1 cellular context compared by ENCODE assay signal in the genomic region with DNA sequence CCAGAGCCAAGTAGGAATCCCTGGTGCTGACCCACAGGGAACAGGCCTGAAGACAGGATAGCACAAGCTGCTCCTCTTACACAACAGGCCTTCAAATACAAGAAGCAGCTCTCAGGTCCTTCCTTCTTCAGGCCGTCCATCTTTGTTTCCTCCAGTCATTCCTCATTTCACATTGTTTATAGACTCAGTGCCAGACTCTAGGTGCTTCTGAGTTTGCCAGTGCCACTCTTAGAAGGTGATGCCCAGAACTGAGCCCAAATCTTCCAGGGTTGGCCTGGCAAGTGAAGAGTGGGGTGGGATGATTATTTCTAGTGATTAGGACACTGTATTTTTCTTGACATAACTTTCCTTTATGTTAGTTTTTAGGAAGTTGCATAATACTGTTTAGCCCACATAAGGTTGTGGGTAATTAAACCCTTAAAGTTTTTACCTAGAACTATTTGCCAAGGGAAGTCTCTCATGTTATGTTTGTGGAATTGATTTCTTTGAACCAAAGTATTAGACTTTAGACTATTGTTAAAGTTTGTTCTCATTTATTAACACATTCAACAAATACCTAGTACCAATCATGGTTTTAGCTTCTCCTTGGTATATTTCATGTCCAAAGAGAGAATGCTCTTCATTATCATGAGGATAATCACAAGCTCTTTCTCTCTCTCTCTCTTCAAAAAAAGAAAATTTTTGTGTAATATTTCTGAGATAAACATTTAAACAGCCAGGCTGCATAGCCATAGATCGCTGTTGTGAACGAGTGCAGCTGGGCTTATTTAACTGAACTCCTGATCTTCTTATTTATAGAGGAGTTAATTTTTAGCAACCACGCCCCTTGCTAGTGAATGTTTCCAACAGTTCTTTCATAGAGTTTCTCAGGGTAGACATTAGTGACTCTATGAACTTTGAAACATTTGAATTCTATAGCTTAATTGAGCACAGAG.
TF ChIP-seq lines count a peak whose summit lies in the region.

No MANE protein-coding gene starts in this region.

TF ChIP-seq in HepG2, 621 proteins besides CTCF, POLR2A, EP300 and RAD21 (continued from another document and continues in another):
- TF ChIP-seq, protein P1, sequence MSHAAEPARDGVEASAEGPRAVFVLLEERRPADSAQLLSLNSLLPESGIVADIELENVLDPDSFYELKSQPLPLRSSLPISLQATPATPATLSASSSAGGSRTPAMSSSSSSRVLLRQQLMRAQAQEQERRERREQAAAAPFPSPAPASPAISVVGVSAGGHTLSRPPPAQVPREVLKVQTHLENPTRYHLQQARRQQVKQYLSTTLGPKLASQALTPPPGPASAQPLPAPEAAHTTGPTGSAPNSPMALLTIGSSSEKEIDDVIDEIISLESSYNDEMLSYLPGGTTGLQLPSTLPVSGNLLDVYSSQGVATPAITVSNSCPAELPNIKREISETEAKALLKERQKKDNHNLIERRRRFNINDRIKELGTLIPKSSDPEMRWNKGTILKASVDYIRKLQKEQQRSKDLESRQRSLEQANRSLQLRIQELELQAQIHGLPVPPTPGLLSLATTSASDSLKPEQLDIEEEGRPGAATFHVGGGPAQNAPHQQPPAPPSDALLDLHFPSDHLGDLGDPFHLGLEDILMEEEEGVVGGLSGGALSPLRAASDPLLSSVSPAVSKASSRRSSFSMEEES (CRISPR knock-in tag; IDR thresholded peaks at IDR 0.05): peak; percentile 38
- no peak for TF ChIP-seq HES4 (CRISPR knock-in tag; IDR thresholded peaks at IDR 0.05; ENCODE audit: borderline replicate concordance)
- TF ChIP-seq HNRNPL (IDR thresholded peaks at IDR 0.05; ENCODE audit: low read depth, low read length): no peak
- no peak for TF ChIP-seq ZNF329 (CRISPR knock-in tag; IDR thresholded peaks at IDR 0.05; ENCODE audit: low read depth)
- no peak for TF ChIP-seq PAF1 (CRISPR knock-in tag; IDR thresholded peaks at IDR 0.05)
- TF ChIP-seq, protein P2, sequence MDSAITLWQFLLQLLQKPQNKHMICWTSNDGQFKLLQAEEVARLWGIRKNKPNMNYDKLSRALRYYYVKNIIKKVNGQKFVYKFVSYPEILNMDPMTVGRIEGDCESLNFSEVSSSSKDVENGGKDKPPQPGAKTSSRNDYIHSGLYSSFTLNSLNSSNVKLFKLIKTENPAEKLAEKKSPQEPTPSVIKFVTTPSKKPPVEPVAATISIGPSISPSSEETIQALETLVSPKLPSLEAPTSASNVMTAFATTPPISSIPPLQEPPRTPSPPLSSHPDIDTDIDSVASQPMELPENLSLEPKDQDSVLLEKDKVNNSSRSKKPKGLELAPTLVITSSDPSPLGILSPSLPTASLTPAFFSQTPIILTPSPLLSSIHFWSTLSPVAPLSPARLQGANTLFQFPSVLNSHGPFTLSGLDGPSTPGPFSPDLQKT (CRISPR knock-in tag; IDR thresholded peaks at IDR 0.05; ENCODE audit: borderline replicate concordance): no peak
- TF ChIP-seq ZNF839 (CRISPR knock-in tag; IDR thresholded peaks at IDR 0.05; ENCODE audit: borderline replicate concordance): no peak
- TF ChIP-seq, protein P3, sequence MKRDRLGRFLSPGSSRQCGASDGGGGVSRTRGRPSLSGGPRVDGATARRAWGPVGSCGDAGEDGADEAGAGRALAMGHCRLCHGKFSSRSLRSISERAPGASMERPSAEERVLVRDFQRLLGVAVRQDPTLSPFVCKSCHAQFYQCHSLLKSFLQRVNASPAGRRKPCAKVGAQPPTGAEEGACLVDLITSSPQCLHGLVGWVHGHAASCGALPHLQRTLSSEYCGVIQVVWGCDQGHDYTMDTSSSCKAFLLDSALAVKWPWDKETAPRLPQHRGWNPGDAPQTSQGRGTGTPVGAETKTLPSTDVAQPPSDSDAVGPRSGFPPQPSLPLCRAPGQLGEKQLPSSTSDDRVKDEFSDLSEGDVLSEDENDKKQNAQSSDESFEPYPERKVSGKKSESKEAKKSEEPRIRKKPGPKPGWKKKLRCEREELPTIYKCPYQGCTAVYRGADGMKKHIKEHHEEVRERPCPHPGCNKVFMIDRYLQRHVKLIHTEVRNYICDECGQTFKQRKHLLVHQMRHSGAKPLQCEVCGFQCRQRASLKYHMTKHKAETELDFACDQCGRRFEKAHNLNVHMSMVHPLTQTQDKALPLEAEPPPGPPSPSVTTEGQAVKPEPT (CRISPR knock-in tag; IDR thresholded peaks at IDR 0.05; ENCODE audit: low read depth): no peak
- TF ChIP-seq, protein P4, sequence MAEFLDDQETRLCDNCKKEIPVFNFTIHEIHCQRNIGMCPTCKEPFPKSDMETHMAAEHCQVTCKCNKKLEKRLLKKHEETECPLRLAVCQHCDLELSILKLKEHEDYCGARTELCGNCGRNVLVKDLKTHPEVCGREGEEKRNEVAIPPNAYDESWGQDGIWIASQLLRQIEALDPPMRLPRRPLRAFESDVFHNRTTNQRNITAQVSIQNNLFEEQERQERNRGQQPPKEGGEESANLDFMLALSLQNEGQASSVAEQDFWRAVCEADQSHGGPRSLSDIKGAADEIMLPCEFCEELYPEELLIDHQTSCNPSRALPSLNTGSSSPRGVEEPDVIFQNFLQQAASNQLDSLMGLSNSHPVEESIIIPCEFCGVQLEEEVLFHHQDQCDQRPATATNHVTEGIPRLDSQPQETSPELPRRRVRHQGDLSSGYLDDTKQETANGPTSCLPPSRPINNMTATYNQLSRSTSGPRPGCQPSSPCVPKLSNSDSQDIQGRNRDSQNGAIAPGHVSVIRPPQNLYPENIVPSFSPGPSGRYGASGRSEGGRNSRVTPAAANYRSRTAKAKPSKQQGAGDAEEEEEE (CRISPR knock-in tag; IDR thresholded peaks at IDR 0.05; ENCODE audit: borderline replicate concordance): no peak
- no peak for TF ChIP-seq ZBTB38 (CRISPR knock-in tag; IDR thresholded peaks at IDR 0.05)
- no peak for TF ChIP-seq SP4 (CRISPR knock-in tag; IDR thresholded peaks at IDR 0.05)
- TF ChIP-seq, protein P5, sequence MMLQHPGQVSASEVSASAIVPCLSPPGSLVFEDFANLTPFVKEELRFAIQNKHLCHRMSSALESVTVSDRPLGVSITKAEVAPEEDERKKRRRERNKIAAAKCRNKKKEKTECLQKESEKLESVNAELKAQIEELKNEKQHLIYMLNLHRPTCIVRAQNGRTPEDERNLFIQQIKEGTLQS (CRISPR knock-in tag; IDR thresholded peaks at IDR 0.05): no peak
- no peak for TF ChIP-seq NRL (CRISPR knock-in tag; IDR thresholded peaks at IDR 0.05; ENCODE audit: borderline replicate concordance)
- peak; percentile 18 for TF ChIP-seq TEAD3 (CRISPR knock-in tag; optimal IDR thresholded peaks at IDR 0.05; ENCODE audit: borderline replicate concordance)
- no peak for TF ChIP-seq ISX (CRISPR knock-in tag; conservative IDR thresholded peaks at IDR 0.05)
- TF ChIP-seq ISL2 (CRISPR knock-in tag; IDR thresholded peaks at IDR 0.05): peak; percentile 91
- no peak for TF ChIP-seq PTBP1 (IDR thresholded peaks at IDR 0.05; ENCODE audit: low read depth, low read length, poor library complexity, severe bottlenecking)
- TF ChIP-seq ZFP62 (CRISPR knock-in tag; IDR thresholded peaks at IDR 0.05): no peak
- TF ChIP-seq, protein P6, sequence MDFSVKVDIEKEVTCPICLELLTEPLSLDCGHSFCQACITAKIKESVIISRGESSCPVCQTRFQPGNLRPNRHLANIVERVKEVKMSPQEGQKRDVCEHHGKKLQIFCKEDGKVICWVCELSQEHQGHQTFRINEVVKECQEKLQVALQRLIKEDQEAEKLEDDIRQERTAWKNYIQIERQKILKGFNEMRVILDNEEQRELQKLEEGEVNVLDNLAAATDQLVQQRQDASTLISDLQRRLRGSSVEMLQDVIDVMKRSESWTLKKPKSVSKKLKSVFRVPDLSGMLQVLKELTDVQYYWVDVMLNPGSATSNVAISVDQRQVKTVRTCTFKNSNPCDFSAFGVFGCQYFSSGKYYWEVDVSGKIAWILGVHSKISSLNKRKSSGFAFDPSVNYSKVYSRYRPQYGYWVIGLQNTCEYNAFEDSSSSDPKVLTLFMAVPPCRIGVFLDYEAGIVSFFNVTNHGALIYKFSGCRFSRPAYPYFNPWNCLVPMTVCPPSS (IDR thresholded peaks at IDR 0.05): no peak
- TF ChIP-seq, protein P7, sequence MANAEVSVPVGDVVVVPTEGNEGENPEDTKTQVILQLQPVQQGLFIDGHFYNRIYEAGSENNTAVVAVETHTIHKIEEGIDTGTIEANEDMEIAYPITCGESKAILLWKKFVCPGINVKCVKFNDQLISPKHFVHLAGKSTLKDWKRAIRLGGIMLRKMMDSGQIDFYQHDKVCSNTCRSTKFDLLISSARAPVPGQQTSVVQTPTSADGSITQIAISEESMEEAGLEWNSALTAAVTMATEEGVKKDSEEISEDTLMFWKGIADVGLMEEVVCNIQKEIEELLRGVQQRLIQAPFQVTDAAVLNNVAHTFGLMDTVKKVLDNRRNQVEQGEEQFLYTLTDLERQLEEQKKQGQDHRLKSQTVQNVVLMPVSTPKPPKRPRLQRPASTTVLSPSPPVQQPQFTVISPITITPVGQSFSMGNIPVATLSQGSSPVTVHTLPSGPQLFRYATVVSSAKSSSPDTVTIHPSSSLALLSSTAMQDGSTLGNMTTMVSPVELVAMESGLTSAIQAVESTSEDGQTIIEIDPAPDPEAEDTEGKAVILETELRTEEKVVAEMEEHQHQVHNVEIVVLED (CRISPR knock-in tag; IDR thresholded peaks at IDR 0.05; ENCODE audit: borderline replicate concordance): no peak
- TF ChIP-seq ZNF720 (CRISPR knock-in tag; IDR thresholded peaks at IDR 0.05): no peak
- no peak for TF ChIP-seq ZNF441 (CRISPR knock-in tag; IDR thresholded peaks at IDR 0.05; ENCODE audit: borderline replicate concordance)
- no peak for TF ChIP-seq ZNF781 (CRISPR knock-in tag; IDR thresholded peaks at IDR 0.05; ENCODE audit: borderline replicate concordance, not compliant biosample characterization)
- TF ChIP-seq, protein P8, sequence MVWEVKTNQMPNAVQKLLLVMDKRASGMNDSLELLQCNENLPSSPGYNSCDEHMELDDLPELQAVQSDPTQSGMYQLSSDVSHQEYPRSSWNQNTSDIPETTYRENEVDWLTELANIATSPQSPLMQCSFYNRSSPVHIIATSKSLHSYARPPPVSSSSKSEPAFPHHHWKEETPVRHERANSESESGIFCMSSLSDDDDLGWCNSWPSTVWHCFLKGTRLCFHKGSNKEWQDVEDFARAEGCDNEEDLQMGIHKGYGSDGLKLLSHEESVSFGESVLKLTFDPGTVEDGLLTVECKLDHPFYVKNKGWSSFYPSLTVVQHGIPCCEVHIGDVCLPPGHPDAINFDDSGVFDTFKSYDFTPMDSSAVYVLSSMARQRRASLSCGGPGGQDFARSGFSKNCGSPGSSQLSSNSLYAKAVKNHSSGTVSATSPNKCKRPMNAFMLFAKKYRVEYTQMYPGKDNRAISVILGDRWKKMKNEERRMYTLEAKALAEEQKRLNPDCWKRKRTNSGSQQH (CRISPR knock-in tag; IDR thresholded peaks at IDR 0.05; ENCODE audit: low read depth): no peak
- TF ChIP-seq ATF7-NPFF (CRISPR knock-in tag; IDR thresholded peaks at IDR 0.05; ENCODE audit: low read depth): no peak
- TF ChIP-seq, protein P9, sequence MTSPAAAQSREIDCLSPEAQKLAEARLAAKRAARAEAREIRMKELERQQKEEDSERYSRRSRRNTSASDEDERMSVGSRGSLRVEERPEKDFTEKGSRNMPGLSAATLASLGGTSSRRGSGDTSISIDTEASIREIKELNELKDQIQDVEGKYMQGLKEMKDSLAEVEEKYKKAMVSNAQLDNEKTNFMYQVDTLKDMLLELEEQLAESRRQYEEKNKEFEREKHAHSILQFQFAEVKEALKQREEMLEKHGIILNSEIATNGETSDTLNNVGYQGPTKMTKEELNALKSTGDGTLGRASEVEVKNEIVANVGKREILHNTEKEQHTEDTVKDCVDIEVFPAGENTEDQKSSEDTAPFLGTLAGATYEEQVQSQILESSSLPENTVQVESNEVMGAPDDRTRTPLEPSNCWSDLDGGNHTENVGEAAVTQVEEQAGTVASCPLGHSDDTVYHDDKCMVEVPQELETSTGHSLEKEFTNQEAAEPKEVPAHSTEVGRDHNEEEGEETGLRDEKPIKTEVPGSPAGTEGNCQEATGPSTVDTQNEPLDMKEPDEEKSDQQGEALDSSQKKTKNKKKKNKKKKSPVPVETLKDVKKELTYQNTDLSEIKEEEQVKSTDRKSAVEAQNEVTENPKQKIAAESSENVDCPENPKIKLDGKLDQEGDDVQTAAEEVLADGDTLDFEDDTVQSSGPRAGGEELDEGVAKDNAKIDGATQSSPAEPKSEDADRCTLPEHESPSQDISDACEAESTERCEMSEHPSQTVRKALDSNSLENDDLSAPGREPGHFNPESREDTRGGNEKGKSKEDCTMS (CRISPR knock-in tag; conservative IDR thresholded peaks at IDR 0.05): no peak
- no peak for TF ChIP-seq KLF9 (CRISPR knock-in tag; IDR thresholded peaks at IDR 0.05; ENCODE audit: low read depth)
- no peak for TF ChIP-seq ERF (CRISPR knock-in tag; IDR thresholded peaks at IDR 0.05)
- TF ChIP-seq KMT2A (CRISPR knock-in tag; IDR thresholded peaks at IDR 0.05): no peak
- TF ChIP-seq ZMAT3 (CRISPR knock-in tag; conservative IDR thresholded peaks at IDR 0.05): no peak
- TF ChIP-seq MAZ (IDR thresholded peaks at IDR 0.05; ENCODE audit: borderline replicate concordance, low read depth, low read length): no peak
- TF ChIP-seq MAZ (CRISPR knock-in tag; IDR thresholded peaks at IDR 0.05; ENCODE audit: low read depth): no peak; the same call in 1 of the 2 replicates
- no peak for TF ChIP-seq TMF1 (CRISPR knock-in tag; IDR thresholded peaks at IDR 0.05; ENCODE audit: low read depth)
- no peak for TF ChIP-seq REXO4 (CRISPR knock-in tag; IDR thresholded peaks at IDR 0.05; ENCODE audit: borderline replicate concordance)
- TF ChIP-seq, protein P10, sequence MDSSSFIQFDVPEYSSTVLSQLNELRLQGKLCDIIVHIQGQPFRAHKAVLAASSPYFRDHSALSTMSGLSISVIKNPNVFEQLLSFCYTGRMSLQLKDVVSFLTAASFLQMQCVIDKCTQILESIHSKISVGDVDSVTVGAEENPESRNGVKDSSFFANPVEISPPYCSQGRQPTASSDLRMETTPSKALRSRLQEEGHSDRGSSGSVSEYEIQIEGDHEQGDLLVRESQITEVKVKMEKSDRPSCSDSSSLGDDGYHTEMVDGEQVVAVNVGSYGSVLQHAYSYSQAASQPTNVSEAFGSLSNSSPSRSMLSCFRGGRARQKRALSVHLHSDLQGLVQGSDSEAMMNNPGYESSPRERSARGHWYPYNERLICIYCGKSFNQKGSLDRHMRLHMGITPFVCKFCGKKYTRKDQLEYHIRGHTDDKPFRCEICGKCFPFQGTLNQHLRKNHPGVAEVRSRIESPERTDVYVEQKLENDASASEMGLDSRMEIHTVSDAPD (CRISPR knock-in tag; IDR thresholded peaks at IDR 0.05): no peak
- TF ChIP-seq ZSCAN12 (CRISPR knock-in tag; IDR thresholded peaks at IDR 0.05): no peak
- TF ChIP-seq, protein P11, sequence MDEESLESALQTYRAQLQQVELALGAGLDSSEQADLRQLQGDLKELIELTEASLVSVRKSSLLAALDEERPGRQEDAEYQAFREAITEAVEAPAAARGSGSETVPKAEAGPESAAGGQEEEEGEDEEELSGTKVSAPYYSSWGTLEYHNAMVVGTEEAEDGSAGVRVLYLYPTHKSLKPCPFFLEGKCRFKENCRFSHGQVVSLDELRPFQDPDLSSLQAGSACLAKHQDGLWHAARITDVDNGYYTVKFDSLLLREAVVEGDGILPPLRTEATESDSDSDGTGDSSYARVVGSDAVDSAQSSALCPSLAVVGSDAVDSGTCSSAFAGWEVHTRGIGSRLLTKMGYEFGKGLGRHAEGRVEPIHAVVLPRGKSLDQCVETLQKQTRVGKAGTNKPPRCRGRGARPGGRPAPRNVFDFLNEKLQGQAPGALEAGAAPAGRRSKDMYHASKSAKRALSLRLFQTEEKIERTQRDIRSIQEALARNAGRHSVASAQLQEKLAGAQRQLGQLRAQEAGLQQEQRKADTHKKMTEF (CRISPR knock-in tag; IDR thresholded peaks at IDR 0.05): peak; percentile 72; the same call in 1 of the 2 replicates
- no peak for TF ChIP-seq ARNT2 (CRISPR knock-in tag; IDR thresholded peaks at IDR 0.05; ENCODE audit: low read depth)
- TF ChIP-seq NFYB (CRISPR knock-in tag; IDR thresholded peaks at IDR 0.05): no peak
- TF ChIP-seq KDM2A (CRISPR knock-in tag; IDR thresholded peaks at IDR 0.05; ENCODE audit: borderline replicate concordance, low read depth): no peak
- TF ChIP-seq ZNF614 (CRISPR knock-in tag; IDR thresholded peaks at IDR 0.05; ENCODE audit: borderline replicate concordance): no peak; the same call in 1 of the 2 replicates
- TF ChIP-seq ZNF451 (CRISPR knock-in tag; IDR thresholded peaks at IDR 0.05): no peak
- no peak for TF ChIP-seq ARNT (IDR thresholded peaks at IDR 0.05)
